19 cellular contexts compared by ENCODE assay signal in the genomic region with DNA sequence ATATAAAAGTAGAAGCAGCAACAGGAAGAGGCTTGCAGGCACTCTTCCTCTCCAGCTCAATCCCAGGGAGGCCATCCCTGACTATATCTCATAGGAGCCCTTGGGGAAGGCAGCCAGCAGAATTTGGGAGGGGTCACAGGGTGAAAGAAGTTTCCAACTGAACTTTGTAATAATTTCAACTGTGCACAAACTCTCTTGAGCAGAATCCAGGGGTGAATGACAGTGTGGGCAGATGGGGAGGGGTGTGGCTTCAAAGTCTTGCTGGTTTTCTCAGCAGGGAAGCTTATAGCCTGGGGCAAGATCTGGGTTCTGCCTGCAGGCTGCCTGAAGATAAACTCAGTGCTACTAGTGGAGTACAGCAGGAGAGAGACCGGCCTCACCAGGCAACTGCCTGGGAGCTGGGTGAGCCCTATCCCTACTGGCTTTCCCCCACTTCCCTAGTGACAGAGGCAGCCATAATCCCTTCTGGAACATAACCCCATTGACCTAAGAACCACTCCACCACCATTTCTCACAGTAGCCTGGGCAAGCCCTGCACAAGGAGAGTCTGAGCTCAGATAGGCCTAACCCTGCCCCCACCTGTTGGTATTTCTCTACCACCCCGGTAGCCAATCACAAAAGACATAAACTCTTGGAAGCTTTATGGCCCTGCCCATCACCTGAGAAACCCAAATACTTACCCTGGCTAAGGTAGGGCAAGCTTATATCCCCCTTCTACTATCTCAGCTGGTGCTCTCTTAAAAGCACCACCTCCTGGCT. TPM values are rescaled to one million over a fixed set of nuclear protein-coding genes. Genes with fewer than 3 reads are reported as not detected.
A peak's percentile ranks its signal among the peaks of the same experiment; 100 is the strongest.
DNase-seq lines count a peak whose midpoint lies in the region; ATAC-seq, FAIRE-seq and TF ChIP-seq lines count a peak whose summit lies in the region.
"Had no signal": no experiment of that assay in that cellular context is flagged by ENCODE, and none has a peak within 500 bp of the region (broad histone marks: within the 10 kb centered on the region; RNA-seq: fewer than 3 reads in every experiment).

No MANE protein-coding gene starts in this region.

- H3K79me2 ChIP-seq in GM12878 (ENCODE audit: control insufficient read depth, insufficient read depth, low read length) (no peaks in the 10 kb centered on the region), SK-N-SH (ENCODE audit: insufficient read depth) (no peaks in the 10 kb centered on the region)

- H3K4me2 ChIP-seq in GM12878 (ENCODE audit: control insufficient read depth, insufficient read depth) = peak overlapping the region; percentile 42; the same call in 1 of the 2 replicates
- H3K4me2 ChIP-seq in SK-N-SH = no peak overlapping the region

- FAIRE-seq in GM12878 (lab: Jason Lieb, UNC) = no peak
- FAIRE-seq: colon, GM18507 had no signal

- RAD21 ChIA-PET in GM12878 (lab: Charles Lee; ENCODE audit: unreplicated experiment) = interaction anchor here (0.9 kb wide), 1 partner anchor 490 kb away, joined by 3 read pairs; no protein-coding TSS in a partner anchor

- H3K9me2 ChIP-seq in SK-N-SH = no peaks in the 10 kb centered on the region

- H3K27ac ChIP-seq in GM12878 (ENCODE audit: control insufficient read depth, insufficient read depth) (no peak overlapping the region), ovary (peak overlapping the region in 1 of 2 donors; percentile 7), SK-N-SH (ENCODE audit: low read depth in 2 of 2, low read length in 1 of 2) (no peak overlapping the region)
- H3K27ac ChIP-seq: 22Rv1, tibial nerve had no signal

- in situ Hi-C loops in GM12878 (cut with MboI) = no loop called here

- no peak for ATAC-seq in GM12878
- ATAC-seq in GM18870 (IDR thresholded peaks at IDR 0.05; ENCODE audit: unreplicated experiment) = no peak
- ATAC-seq: T-cell had no signal

- DNase-seq in NCI-H1417 (lab: John Stamatoyannopoulos, UW) (peak in 2 of 3 experiments; percentile 51 to 58), NCI-H1417 treated with DMSO at 0.1 percent for 48 hours (lab: John Stamatoyannopoulos, UW) (no peak), NCI-H146 treated with DMSO at 0.1 percent for 48 hours (lab: John Stamatoyannopoulos, UW; ENCODE audit: unreplicated experiment) (peak; percentile 82), GM12878 (ENCODE audit: low read depth, low spot score) (no peak), ovary (peak; percentile 38 to 69 (median 64)), foreskin melanocyte (no peak), SK-N-SH (no peak)
- DNase-seq: activated CD4-positive, alpha-beta T cell treated with anti-CD3 and anti-CD28 coated beads for 48 hours; COR-L47; left cardiac atrium; midbrain; NCI-H2029 treated with DMSO at 0.1 percent for 48 hours; SHP77; T-cell had no signal

- WGBS in GM12878 (ENCODE audit: insufficient coverage, insufficient replicate concordance, low lambda C conversion rate, missing lambda C conversion rate) = 61% methylated on average over 2 of the region's 2 CpGs
- 63 to 88% (median 80%) methylated on average over 2 of the region's 2 CpGs for WGBS in ovary, 3 donors
- 57% methylated on average over 1 of the region's 2 CpGs for WGBS in SK-N-SH (ENCODE audit: low lambda C conversion rate)

- H4K20me1 ChIP-seq in GM12878 (ENCODE audit: control insufficient read depth, insufficient read depth) (no peaks in the 10 kb centered on the region), SK-N-SH (ENCODE audit: insufficient read depth) (no peaks in the 10 kb centered on the region)

- H3K9me3 ChIP-seq in GM12878 (replicated peaks; ENCODE audit: control insufficient read depth, insufficient read depth, low read length) (no peaks in the 10 kb centered on the region), ovary (no peaks in the 10 kb centered on the region), SK-N-SH (no peaks in the 10 kb centered on the region)
- H3K9me3 ChIP-seq: tibial nerve had no signal

- TF ChIP-seq CTCF in GM12878 (IDR thresholded peaks at IDR 0.05 in 2 of 3, conservative IDR thresholded peaks at IDR 0.05 in 1 of 3; ENCODE audit: control insufficient read depth in 2 of 3, extremely low read depth in 1 of 3, insufficient read depth in 1 of 3, low read depth in 3 of 3, low read length in 3 of 3) = no peak
- TF ChIP-seq CTCF in ovary (IDR thresholded peaks at IDR 0.05) = no peak
- no peak for TF ChIP-seq CTCF in SK-N-SH (IDR thresholded peaks at IDR 0.05)

- SMC1A ChIA-PET in GM12878 (lab: Charles Lee; ENCODE audit: uncharacterized antibody, unreplicated experiment) = interaction anchor here (0.6 to 1.5 kb wide), 3 partner anchors 18 to 435 kb away, joined by 3 to 4 read pairs (median 3); partner anchors contain the start of gene TTC12

- intact Hi-C loops in GM12878 (cut with micrococcal nuclease; ENCODE audit: unreplicated experiment) (no loop called here), ovary (cut with DNase I) (loop anchor here in 2 of 4 donors (10.0 kb wide), 2 partner anchors 712 to 1082 kb away; no protein-coding TSS in a partner anchor)

- no peak overlapping the region for H2AFZ ChIP-seq in GM12878 (ENCODE audit: control insufficient read depth, low read depth, low read length)
- H2AFZ ChIP-seq in SK-N-SH (ENCODE audit: low read depth) = no peak overlapping the region

- no peak overlapping the region for H3K4me3 ChIP-seq in GM12878
- no peak overlapping the region for H3K4me3 ChIP-seq in ovary
- no peak overlapping the region for H3K4me3 ChIP-seq in SK-N-SH (ENCODE audit: low read depth in 2 of 2, low read length in 1 of 2)
- H3K4me3 ChIP-seq: tibial nerve had no signal

- TF ChIP-seq RAD21 in GM12878 (IDR thresholded peaks at IDR 0.05; ENCODE audit: insufficient read depth, low read depth, low read length) = no peak
- TF ChIP-seq RAD21 in SK-N-SH (IDR thresholded peaks at IDR 0.05; ENCODE audit: low read length) = no peak

- H3F3A ChIP-seq in SK-N-SH (replicated peaks; ENCODE audit: insufficient read depth) = no peaks in the 10 kb centered on the region

- TF ChIP-seq EP300 in GM12878 (IDR thresholded peaks at IDR 0.05; ENCODE audit: borderline replicate concordance in 1 of 2, control insufficient read depth in 1 of 2, low read depth in 2 of 2, low read length in 2 of 2) = no peak
- no peak for TF ChIP-seq EP300 in ovary (IDR thresholded peaks at IDR 0.05)
- no peak for TF ChIP-seq EP300 in SK-N-SH (IDR thresholded peaks at IDR 0.05; ENCODE audit: borderline replicate concordance in 1 of 2, low read depth in 1 of 2, low read length in 1 of 2)

- no peak for TF ChIP-seq POLR2A in GM12878 (IDR thresholded peaks at IDR 0.05; ENCODE audit: low read depth, low read length)
- TF ChIP-seq POLR2A in ovary (IDR thresholded peaks at IDR 0.05) = no peak

- H3K4me1 ChIP-seq in GM12878 (ENCODE audit: control insufficient read depth, insufficient read depth, low read length) (no peaks in the 10 kb centered on the region), ovary (ENCODE audit: insufficient read depth) (peaks cover 6% of the 10 kb centered on the region), SK-N-SH (ENCODE audit: control insufficient read depth in 1 of 2, insufficient read depth in 2 of 2, low read depth in 1 of 2, low read length in 1 of 2) (no peaks in the 10 kb centered on the region)
- H3K4me1 ChIP-seq: tibial nerve had no signal

- CTCF ChIA-PET in GM12878 (lab: Yijun Ruan, JAX) (interaction anchor here (1.7 to 2.1 kb wide), 2 partner anchors 10 to 16 kb away, joined by 4 to 8 read pairs; no protein-coding TSS in a partner anchor), SK-N-SH (lab: Yijun Ruan, JAX) (interaction anchor here (0.8 to 6.4 kb wide), 7 partner anchors 7 to 709 kb away, joined by 3 to 35 read pairs (median 3); no protein-coding TSS in a partner anchor)

- H3K36me3 ChIP-seq in GM12878 (ENCODE audit: control insufficient read depth in 2 of 2, insufficient read depth in 2 of 2, low read length in 1 of 2) = no peaks in the 10 kb centered on the region
- H3K36me3 ChIP-seq in ovary = no peaks in the 10 kb centered on the region
- no peaks in the 10 kb centered on the region for H3K36me3 ChIP-seq in SK-N-SH (replicated peaks in 1 of 2; ENCODE audit: control insufficient read depth in 1 of 2, insufficient read depth in 2 of 2, low read length in 1 of 2)
- H3K36me3 ChIP-seq: tibial nerve had no signal

- H3K9ac ChIP-seq in GM12878 (ENCODE audit: control insufficient read depth, insufficient read depth, low read length) (no peak overlapping the region), SK-N-SH (no peak overlapping the region)

- H3K27me3 ChIP-seq in GM12878 (replicated peaks in 1 of 2; ENCODE audit: control insufficient read depth in 2 of 2, insufficient read depth in 2 of 2, low read length in 1 of 2) (peaks cover 0 to 2% of the 10 kb centered on the region in 2 experiments; a peak in 1 of 4 replicates), ovary (no peaks in the 10 kb centered on the region), SK-N-SH (ENCODE audit: insufficient read depth) (no peaks in the 10 kb centered on the region)

- POLR2A ChIA-PET in GM12878 (lab: Charles Lee) (no interaction called here), SK-N-SH (lab: Yijun Ruan, JAX) (no interaction called here)

- BruUV-seq in GM12878 (replicated peaks; lab: Mats Ljungman, UMichigan) = no TSS peak

TF ChIP-seq in GM12878, 131 proteins besides CTCF, POLR2A, EP300 and RAD21 (continues in another document):
- TF ChIP-seq SPI1 (IDR thresholded peaks at IDR 0.05; ENCODE audit: borderline replicate concordance, insufficient read depth, low read depth, low read length) = no peak

RNA-seq across cellular contexts. Expression of gene TTC12, which starts 17.8 kb away (rescaled TPM):
- total RNA-seq in GM12878 (2013; cell fraction: nucleolus; rRNA removed) = 54.8 and 54.9 TPM in 2 replicates
- total RNA-seq in GM12878 (2014; rRNA removed) (8.1 and 10.1 TPM in 2 replicates), GM12878 (2014; rRNA removed; fragmentation: Illumina TruSeq; extraction: Trizol) (11.4 and 12.2 TPM in 2 replicates), GM12878 (2021) (8.2 and 9.9 TPM in 2 replicates), ovary (10 to 100 TPM; 13.4 to 32.5 (median 28.1) TPM)
- polyA plus RNA-seq in GM12878 (2011; ENCODE audit: low read depth) = 14.7 TPM
- polyA plus RNA-seq in GM12878 (2011; rRNA removed) (14.0 and 16.6 TPM in 2 replicates), GM12878 (2014; fragmentation: Illumina TruSeq; extraction: Trizol) (10.3 and 14.5 TPM in 2 replicates), GM12878 (2014; fragmentation: Nextera tagmentation; extraction: Ambion mirVana) (1 to 10 TPM; 3.7 to 7.9 TPM), GM12878 (2014; rRNA removed) (8.4 and 8.6 TPM in 2 replicates), GM12878 (2016; fragmentation: Nextera tagmentation; extraction: Ambion mirVana) (1 to 10 TPM; 5.7 to 7.0 TPM), ovary (10 to 100 TPM in 1 of 2 donors, 1 to 10 TPM in 1; 8.1 to 25.8 TPM), SK-N-SH (2012; rRNA removed) (15.1 and 22.9 TPM in 2 replicates)
- polyA plus RNA-seq in GM12878 (2011; cell fraction: cytosol; rRNA removed) = 7.7 and 7.8 TPM in 2 replicates
- polyA plus RNA-seq in GM12878 (2011; cell fraction: nucleus; rRNA removed) = 71.1 and 106 TPM in 2 replicates
- 8.6 TPM in 2 replicates for polyA plus RNA-seq in GM12878 (2012)
- 7.8 and 13.5 TPM in 2 replicates for polyA minus RNA-seq in GM12878 (2011; rRNA and poly(A)+ RNA removed)
- 4.1 and 4.7 TPM in 2 replicates for polyA minus RNA-seq in GM12878 (2011; cell fraction: cytosol; rRNA and poly(A)+ RNA removed)
- polyA minus RNA-seq in GM12878 (2011; cell fraction: nucleus; rRNA and poly(A)+ RNA removed) = 31.8 and 33.6 TPM in 2 replicates
- 11.5 and 13.1 TPM in 2 replicates for polyA plus RNA-seq in SK-N-SH (2012; cell fraction: cytosol; rRNA removed)
- 87.5 and 88.6 TPM in 2 replicates for polyA plus RNA-seq in SK-N-SH (2012; cell fraction: nucleus; rRNA removed)

Comparison
In these comparisons a context has a peak if more than half of its experiments do, and no peak if none do; other contexts are left out.
1. DNase-seq: peak in NCI-H1417 (2 of 3), NCI-H146 treated with DMSO at 0.1 percent for 48 hours (single experiment) and ovary (5 of 5); none in NCI-H1417 treated with DMSO at 0.1 percent for 48 hours (single experiment), GM12878 (single experiment), foreskin melanocyte (single experiment) and SK-N-SH (single experiment).